In genomic region chr2:241219030-241219382, GRCh38 we compare ENCODE assay signal across 9 cellular contexts. TPM values are rescaled to one million over a fixed set of nuclear protein-coding genes. Genes with fewer than 3 reads are reported as not detected.
DNase-seq lines count a peak whose midpoint lies in the region; ATAC-seq and TF ChIP-seq lines count a peak whose summit lies in the region.
"Had no signal": no experiment of that assay in that cellular context is flagged by ENCODE, and none has a peak within 500 bp of the region (broad histone marks: within the 10 kb centered on the region; RNA-seq: fewer than 3 reads in every experiment).

No MANE protein-coding gene starts in this region.

- H3K4me1 Mint-ChIP-seq in endothelial cell (ENCODE audit: unreplicated experiment), result peaks cover 25% of the 10 kb centered on the region

- no peaks in the 10 kb centered on the region for H3K79me2 ChIP-seq in OCI-LY1 (ENCODE audit: insufficient read depth, low read length)
- H3K79me2 ChIP-seq in trophoblast cell (ENCODE audit: control insufficient read depth, insufficient read depth, low read length, poor library complexity), result peaks cover 2% of the 10 kb centered on the region

- no peak overlapping the region for H3K23ac ChIP-seq in trophoblast cell (ENCODE audit: low read length)

- H4K20me1 ChIP-seq in OCI-LY1 (ENCODE audit: insufficient read depth, low read length), result no peaks in the 10 kb centered on the region

- H3K18ac ChIP-seq in trophoblast cell (ENCODE audit: low read length), result no peak overlapping the region

- H3K9ac ChIP-seq in OCI-LY1 (ENCODE audit: low read length) (peak overlapping the region; percentile 31; the same call in 1 of the 2 replicates), trophoblast cell (ENCODE audit: low read length) (no peak overlapping the region)

- no peak overlapping the region for H4K8ac ChIP-seq in trophoblast cell (ENCODE audit: low read depth, low read length)

- no peak overlapping the region for H2AK5ac ChIP-seq in trophoblast cell (ENCODE audit: low read length)

- peak; percentile 21; the same call in 1 of the 2 replicates for TF ChIP-seq CTCF in OCI-LY1 (IDR thresholded peaks at IDR 0.05; ENCODE audit: low read length)
- no peak for TF ChIP-seq CTCF in endothelial cell (IDR thresholded peaks at IDR 0.05; ENCODE audit: unreplicated experiment)

- peaks cover 11% of the 10 kb centered on the region for H3K36me3 Mint-ChIP-seq in endothelial cell (ENCODE audit: low read depth, unreplicated experiment)

- no peaks in the 10 kb centered on the region for H3K27me3 ChIP-seq in OCI-LY1 (ENCODE audit: insufficient read depth, low read length)
- no peaks in the 10 kb centered on the region for H3K27me3 ChIP-seq in trophoblast cell (ENCODE audit: insufficient read depth, low read length)

- no peak overlapping the region for H3K14ac ChIP-seq in trophoblast cell (ENCODE audit: low read length)

- H3K9me3 Mint-ChIP-seq in endothelial cell (ENCODE audit: unreplicated experiment), result no peaks in the 10 kb centered on the region

- no peaks in the 10 kb centered on the region for H3K36me3 ChIP-seq in OCI-LY1 (ENCODE audit: insufficient read depth, low read length)
- H3K36me3 ChIP-seq in trophoblast cell (ENCODE audit: control insufficient read depth in 1 of 2, insufficient read depth in 2 of 2, low read length in 2 of 2), result no peaks in the 10 kb centered on the region

- H3K79me1 ChIP-seq in trophoblast cell (ENCODE audit: low read length), result peaks cover 5% of the 10 kb centered on the region

- no peak for ATAC-seq in GM18861 (IDR thresholded peaks at IDR 0.05; ENCODE audit: unreplicated experiment)
- ATAC-seq in HG02938 (IDR thresholded peaks at IDR 0.05; ENCODE audit: unreplicated experiment), result no peak

- peak overlapping the region; percentile 97 for H3K4me3 Mint-ChIP-seq in endothelial cell (ENCODE audit: unreplicated experiment)

- H3K27ac ChIP-seq in OCI-LY1 (ENCODE audit: low read depth, low read length, poor library complexity, severe bottlenecking) (no peak overlapping the region), trophoblast cell (ENCODE audit: low read depth, low read length) (no peak overlapping the region)
- H3K27ac ChIP-seq: epithelial cell of prostate had no signal

- H3K9me3 ChIP-seq in OCI-LY1 (ENCODE audit: low read length) (0 out of 2 replicates have a peak, but pooled peaks cover 3% of the 10 kb centered on the region), trophoblast cell (ENCODE audit: insufficient read depth, low read depth, low read length) (peaks cover 2% of the 10 kb centered on the region)

- no peak overlapping the region for H2BK12ac ChIP-seq in trophoblast cell (ENCODE audit: low read length)

- H3K27ac Mint-ChIP-seq in endothelial cell (ENCODE audit: unreplicated experiment), result peak overlapping the region; percentile 77

- POLR2A ChIA-PET in HEK293T (lab: Yijun Ruan, JAX), result interaction anchor here (1.2 kb wide), 1 partner anchor 70 kb away, joined by 3 read pairs; the partner anchor contains the start of gene PASK

- no peak overlapping the region for H3K4ac ChIP-seq in trophoblast cell (ENCODE audit: low read depth, low read length)

- no peaks in the 10 kb centered on the region for H3K9me2 ChIP-seq in OCI-LY1 (ENCODE audit: low read depth, low read length)

- H2AFZ ChIP-seq in OCI-LY1 (ENCODE audit: low read length) (no peak overlapping the region), trophoblast cell (ENCODE audit: insufficient read depth, low read length, poor library complexity) (no peak overlapping the region)

- H4K91ac ChIP-seq in trophoblast cell (ENCODE audit: low read depth, low read length), result no peak overlapping the region

- H3K27me3 Mint-ChIP-seq in endothelial cell (ENCODE audit: unreplicated experiment), result peaks cover 11% of the 10 kb centered on the region

- H3K4me3 ChIP-seq in GM08714 (ENCODE audit: low read length) (peak overlapping the region; percentile 70), OCI-LY1 (ENCODE audit: low read depth, low read length, poor library complexity, severe bottlenecking) (peak overlapping the region; percentile 53), trophoblast cell (ENCODE audit: low read depth, low read length) (no peak overlapping the region)

- H2BK5ac ChIP-seq in trophoblast cell (ENCODE audit: low read depth, low read length, poor library complexity), result no peak overlapping the region

- peak overlapping the region; percentile 73 for H3K4me2 ChIP-seq in OCI-LY1 (ENCODE audit: low read length)
- peak overlapping the region; percentile 97 for H3K4me2 ChIP-seq in trophoblast cell (ENCODE audit: low read length)

- WGBS in trophoblast cell (ENCODE audit: extremely low coverage, insufficient coverage, insufficient read length), result no CpG with 5 or more reads among the region's 4 CpGs

- DNase-seq in endothelial cell (ENCODE audit: low spot score) (no peak), trophoblast cell (peak in 1 of 2 donors; percentile 40), HEK293T (ENCODE audit: extremely low spot score) (no peak), glomerular visceral epithelial cell (ENCODE audit: extremely low spot score) (no peak)

- H3F3A ChIP-seq in OCI-LY1 (ENCODE audit: insufficient read depth, low read length), result 0 out of 2 replicates have a peak, but pooled peaks cover 4% of the 10 kb centered on the region

- H4K12ac ChIP-seq in trophoblast cell (ENCODE audit: low read depth, low read length), result no peak overlapping the region

- CTCF ChIA-PET in HEK293T (lab: Yijun Ruan, JAX), result interaction anchor here (0.9 kb wide), 1 partner anchor 15 kb away, joined by 3 read pairs; no protein-coding TSS in a partner anchor

- no peak overlapping the region for H2BK120ac ChIP-seq in trophoblast cell (ENCODE audit: insufficient read depth, low read length, poor library complexity)

- H3K4me1 ChIP-seq in OCI-LY1 (ENCODE audit: insufficient read depth, low read length, severe bottlenecking) (peaks cover 20% of the 10 kb centered on the region), trophoblast cell (ENCODE audit: control insufficient read depth in 1 of 2, insufficient read depth in 2 of 2, low read length in 2 of 2) (peaks cover 6 to 9% of the 10 kb centered on the region in 2 experiments)

TF ChIP-seq in HEK293T, 16 proteins besides CTCF, POLR2A, EP300 and RAD21:
- TF ChIP-seq PKNOX1 (IDR thresholded peaks at IDR 0.05) (no peak), ZNF384 (IDR thresholded peaks at IDR 0.05) (no peak), FOXM1 (IDR thresholded peaks at IDR 0.05; ENCODE audit: borderline replicate concordance) (no peak), SUZ12 (IDR thresholded peaks at IDR 0.05) (no peak), FOXK2 (IDR thresholded peaks at IDR 0.05) (no peak)

RNA-seq across cellular contexts. Expression of gene ANO7, which starts 30.5 kb away (rescaled TPM):
- total RNA-seq in endothelial cell (ENCODE audit: unreplicated experiment), result 16.1 TPM
- polyA plus RNA-seq in trophoblast cell (2013), result 1.9 and 2.1 TPM in 2 replicates
